ENCODE assay signal across 8 cellular contexts in genomic region chr1:33036526-33037503, GRCh38. TPM values are rescaled to one million over a fixed set of nuclear protein-coding genes. Genes with fewer than 3 reads are reported as not detected.
DNase-seq lines count a peak whose midpoint lies in the region; ATAC-seq and TF ChIP-seq lines count a peak whose summit lies in the region.

Gene AK2, minus strand, starts transcription at chr1:33036883. Its CDS starts 55 bp downstream, at chr1:33036828.

- H3K4me1 ChIP-seq in left ventricle myocardium inferior: peaks cover 50% of the 10 kb centered on the region

- no peak for TF ChIP-seq CTCF in left ventricle myocardium inferior (IDR thresholded peaks at IDR 0.05; ENCODE audit: borderline replicate concordance)
- no peak for TF ChIP-seq CTCF in progenitor cell of endocrine pancreas (IDR thresholded peaks at IDR 0.05; ENCODE audit: unreplicated experiment)

- ATAC-seq in HG02885 (IDR thresholded peaks at IDR 0.05; ENCODE audit: poor library complexity, unreplicated experiment) (peak; percentile 98), T-helper 17 cell (peak; percentile 100)

- H3K36me3 Mint-ChIP-seq in T-helper 17 cell (ENCODE audit: low read depth) (peaks cover 9% of the 10 kb centered on the region), progenitor cell of endocrine pancreas (ENCODE audit: insufficient read depth) (peaks cover 4% of the 10 kb centered on the region)

- peak within 1 kb of the TSS; percentile 93 for H3K27ac ChIP-seq in left ventricle myocardium inferior (replicated peaks)

- H3K36me3 ChIP-seq in left ventricle myocardium inferior: peaks cover 4% of the 10 kb centered on the region

- H3K9me3 ChIP-seq in T-helper 17 cell (ENCODE audit: control insufficient read depth, low read length, poor library complexity, severe bottlenecking): no peaks in the 10 kb centered on the region
- no peaks in the 10 kb centered on the region for H3K9me3 ChIP-seq in left ventricle myocardium inferior (replicated peaks)

- peak within 1 kb of the TSS; percentile 97 for H3K27ac Mint-ChIP-seq in T-helper 17 cell
- peak within 1 kb of the TSS; percentile 89 for H3K27ac Mint-ChIP-seq in progenitor cell of endocrine pancreas

- H3K9me3 Mint-ChIP-seq in progenitor cell of endocrine pancreas (ENCODE audit: low read depth): peaks cover 4% of the 10 kb centered on the region

- peaks cover 7% of the 10 kb centered on the region for H3K27me3 Mint-ChIP-seq in T-helper 17 cell
- no peaks in the 10 kb centered on the region for H3K27me3 Mint-ChIP-seq in progenitor cell of endocrine pancreas

- H3K4me3 Mint-ChIP-seq in T-helper 17 cell: peak within 1 kb of the TSS; percentile 99
- H3K4me3 Mint-ChIP-seq in progenitor cell of endocrine pancreas (ENCODE audit: low read depth): peak within 1 kb of the TSS; percentile 91

- DNase-seq in NCI-H1694 treated with DMSO at 0.1 percent for 48 hours (lab: John Stamatoyannopoulos, UW) (peak; percentile 91), T-helper 17 cell (peak; percentile 71 to 79 (median 76)), amygdala (lab: John Stamatoyannopoulos, UW) (peak; percentile 32 to 98 (median 94)), left ventricle myocardium inferior (peak; percentile 97), progenitor cell of endocrine pancreas (ENCODE audit: low spot score, unreplicated experiment) (peak; percentile 84), ureter (ENCODE audit: low spot score) (peak; percentile 97)

- no peaks in the 10 kb centered on the region for H3K27me3 ChIP-seq in left ventricle myocardium inferior (ENCODE audit: low read depth)

- TF ChIP-seq POLR2A in GM15510 (IDR thresholded peaks at IDR 0.05; ENCODE audit: borderline replicate concordance, extremely low read depth, insufficient read length): peak; percentile 66

- intact Hi-C loops in left ventricle myocardium inferior (cut with micrococcal nuclease): no loop called here

- peaks cover 29% of the 10 kb centered on the region for H3K4me1 Mint-ChIP-seq in T-helper 17 cell
- peaks cover 7% of the 10 kb centered on the region for H3K4me1 Mint-ChIP-seq in progenitor cell of endocrine pancreas (ENCODE audit: low read depth)

- H3K4me3 ChIP-seq in left ventricle myocardium inferior: peak within 1 kb of the TSS; percentile 99

RNA-seq across cellular contexts. Expression of gene AK2, which starts in this region (rescaled TPM):
- total RNA-seq in T-helper 17 cell (10 to 100 TPM; 51.1 to 61.7 TPM), left ventricle myocardium inferior (121 TPM), progenitor cell of endocrine pancreas (115 and 116 TPM in 2 replicates), ureter (203 TPM)

Comparison
In these comparisons a context has a peak if more than half of its experiments do, and no peak if none do; other contexts are left out.
1. Peak in every context shown above with its lines: DNase-seq, ATAC-seq, H3K4me3 ChIP-seq and H3K27ac ChIP-seq.